In genomic region chr15:95647878-95648277, GRCh38 we compare ENCODE assay signal across 29 cellular contexts.
"Had no signal": no experiment of that assay in that cellular context is flagged by ENCODE, and none has a peak within 500 bp of the region (broad histone marks: within the 10 kb centered on the region; RNA-seq: fewer than 3 reads in every experiment).

No MANE protein-coding gene starts in this region.

- H3K27ac ChIP-seq: neural progenitor cell, ovary, parathyroid adenoma, psoas muscle, right lobe of liver, sigmoid colon, spleen, suprapubic skin, testis, tibial artery, transverse colon, vagina had no signal

- H3K79me2 ChIP-seq: parathyroid adenoma had no signal

- H3K9me3 Mint-ChIP-seq: naive thymus-derived CD8-positive, alpha-beta T cell; natural killer cell treated with Interleukin-12 subunit alpha and Interleukin-12 subunit beta and Interleukin-15 and Interleukin-18, amount 100 ng/mL, for 72 hours; stimulated activated memory B cell treated with anti-CD40 and anti-IgM and Interleukin-4, amounts not matched to agents 10 μg/mL and 1 μg/mL and 100 μg/mL, for 72 hours; stimulated activated naive CD8-positive, alpha-beta T cell treated with anti-CD3 and anti-CD28 coated beads, Interleukin-15, amount 100 ng/mL, for 72 hours had no signal

- H3K36me3 ChIP-seq: neural progenitor cell, ovary, right lobe of liver, sigmoid colon, spleen, suprapubic skin, tibial artery, transverse colon, vagina had no signal

- H3K27ac Mint-ChIP-seq: naive thymus-derived CD8-positive, alpha-beta T cell; natural killer cell treated with Interleukin-12 subunit alpha and Interleukin-12 subunit beta and Interleukin-15 and Interleukin-18, amount 100 ng/mL, for 72 hours; neural progenitor cell; progenitor cell of endocrine pancreas; stimulated activated memory B cell treated with anti-CD40 and anti-IgM and Interleukin-4, amounts not matched to agents 10 μg/mL and 1 μg/mL and 100 μg/mL, for 72 hours; stimulated activated naive CD8-positive, alpha-beta T cell treated with anti-CD3 and anti-CD28 coated beads, Interleukin-15, amount 100 ng/mL, for 72 hours; type B pancreatic cell had no signal

- H3K36me3 Mint-ChIP-seq: naive thymus-derived CD8-positive, alpha-beta T cell; neural progenitor cell; stimulated activated memory B cell treated with anti-CD40 and anti-IgM and Interleukin-4, amounts not matched to agents 10 μg/mL and 1 μg/mL and 100 μg/mL, for 72 hours; type B pancreatic cell had no signal

- H3K4me3 ChIP-seq: neural progenitor cell, ovary, psoas muscle, right lobe of liver, sigmoid colon, spleen, suprapubic skin, testis, tibial artery, transverse colon, vagina had no signal

- H3K9me3 ChIP-seq: ovary, psoas muscle, right lobe of liver, sigmoid colon, spleen, suprapubic skin, testis, tibial artery, transverse colon, vagina had no signal

- H2AFZ ChIP-seq: neural progenitor cell, parathyroid adenoma had no signal

- ATAC-seq: naive thymus-derived CD8-positive, alpha-beta T cell; natural killer cell treated with Interleukin-12 subunit alpha and Interleukin-12 subunit beta and Interleukin-15 and Interleukin-18, amount 100 ng/mL, for 72 hours; psoas muscle; right cardiac atrium; stimulated activated memory B cell treated with anti-CD40 and anti-IgM and Interleukin-4, amounts not matched to agents 10 μg/mL and 1 μg/mL and 100 μg/mL, for 72 hours; stimulated activated naive CD8-positive, alpha-beta T cell treated with anti-CD3 and anti-CD28 coated beads, Interleukin-15, amount 100 ng/mL, for 72 hours; stimulated activated naive CD8-positive, alpha-beta T cell treated with anti-CD3 and anti-CD28 coated beads, Interleukin-15, Interleukin-2, amounts not matched to agents 100 U/mL and 50 U/mL, for 24 hours had no signal

- H3K4me1 Mint-ChIP-seq: naive thymus-derived CD8-positive, alpha-beta T cell; neural progenitor cell; stimulated activated memory B cell treated with anti-CD40 and anti-IgM and Interleukin-4, amounts not matched to agents 10 μg/mL and 1 μg/mL and 100 μg/mL, for 72 hours; stimulated activated naive CD8-positive, alpha-beta T cell treated with anti-CD3 and anti-CD28 coated beads, Interleukin-15, amount 100 ng/mL, for 72 hours had no signal

- H3K27me3 ChIP-seq: neural progenitor cell, ovary, right lobe of liver, sigmoid colon, spleen, suprapubic skin, testis, tibial artery, transverse colon, vagina had no signal

- H3K4me2 ChIP-seq: neural progenitor cell had no signal

- H3K27me3 Mint-ChIP-seq: stimulated activated memory B cell treated with anti-CD40 and anti-IgM and Interleukin-4, amounts not matched to agents 10 μg/mL and 1 μg/mL and 100 μg/mL, for 72 hours; type B pancreatic cell had no signal

- DNase-seq: naive thymus-derived CD8-positive, alpha-beta T cell; occipital lobe; ovary; psoas muscle; right cardiac atrium; right lobe of liver; sigmoid colon; small intestine; spleen; stimulated activated CD4-positive, alpha-beta T cell treated with anti-CD3 and anti-CD28 coated beads, Interleukin-12 subunit alpha, Interleukin-12 subunit beta, amount 100 ng/mL, for 4 hours; stimulated activated CD4-positive, alpha-beta T cell treated with anti-CD3 and anti-CD28 coated beads, Interleukin-1b, Interleukin-23, amount 100 ng/mL, for 48 hours; stimulated activated CD4-positive, alpha-beta T cell treated with anti-CD3 and anti-CD28 coated beads, Interleukin-4, amount 100 ng/mL, for 1 hour; stimulated activated CD4-positive, alpha-beta T cell treated with anti-CD3 and anti-CD28 coated beads, Interleukin-4, amount 100 ng/mL, for 4 hours; stimulated activated CD8-positive, alpha-beta memory T cell treated with anti-CD3 and anti-CD28 coated beads, Interleukin-4, amount 100 ng/mL, for 48 hours; stimulated activated naive CD4-positive, alpha-beta T cell; stimulated activated naive CD8-positive, alpha-beta T cell treated with anti-CD3 and anti-CD28 coated beads, Interleukin-15, amount 100 ng/mL, for 72 hours; stimulated activated naive CD8-positive, alpha-beta T cell treated with anti-CD3 and anti-CD28 coated beads, Interleukin-15, Interleukin-2, amounts not matched to agents 100 U/mL and 50 U/mL, for 24 hours; substantia nigra; testis; tibial artery; transverse colon had no signal

- H3K4me1 ChIP-seq: neural progenitor cell, parathyroid adenoma, psoas muscle, sigmoid colon, spleen, suprapubic skin, testis, tibial artery, transverse colon, vagina had no signal

- H3K4me3 Mint-ChIP-seq: naive thymus-derived CD8-positive, alpha-beta T cell; natural killer cell treated with Interleukin-12 subunit alpha and Interleukin-12 subunit beta and Interleukin-15 and Interleukin-18, amount 100 ng/mL, for 72 hours; neural progenitor cell; stimulated activated memory B cell treated with anti-CD40 and anti-IgM and Interleukin-4, amounts not matched to agents 10 μg/mL and 1 μg/mL and 100 μg/mL, for 72 hours; stimulated activated naive CD8-positive, alpha-beta T cell treated with anti-CD3 and anti-CD28 coated beads, Interleukin-15, amount 100 ng/mL, for 72 hours; type B pancreatic cell had no signal
